In the genomic region with DNA sequence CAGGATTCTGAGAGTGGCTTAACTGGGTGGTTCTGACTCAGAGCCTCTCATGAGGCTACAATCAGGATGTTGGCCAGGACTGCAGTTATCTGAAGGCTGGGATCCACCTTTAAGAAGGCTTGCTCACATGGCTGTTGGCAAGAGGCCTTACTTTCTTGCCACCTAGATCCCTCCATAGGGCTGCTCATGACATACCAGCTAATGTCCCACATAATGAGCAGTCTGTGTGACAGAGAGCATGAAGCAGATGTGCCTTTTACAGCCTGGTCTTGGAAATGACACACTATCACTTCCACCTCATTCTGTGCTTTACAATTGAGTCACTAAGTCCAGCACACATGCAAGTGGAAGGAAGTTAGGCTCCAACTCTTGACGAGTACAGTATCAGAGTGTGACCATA, we compare ENCODE assay signal across 1 cellular context.
TF ChIP-seq lines count a peak whose summit lies in the region.

No MANE protein-coding gene starts in this region.

TF ChIP-seq in WTC11, 78 proteins besides CTCF, POLR2A, EP300 and RAD21 (continued from another document):
- TF ChIP-seq, protein P1, sequence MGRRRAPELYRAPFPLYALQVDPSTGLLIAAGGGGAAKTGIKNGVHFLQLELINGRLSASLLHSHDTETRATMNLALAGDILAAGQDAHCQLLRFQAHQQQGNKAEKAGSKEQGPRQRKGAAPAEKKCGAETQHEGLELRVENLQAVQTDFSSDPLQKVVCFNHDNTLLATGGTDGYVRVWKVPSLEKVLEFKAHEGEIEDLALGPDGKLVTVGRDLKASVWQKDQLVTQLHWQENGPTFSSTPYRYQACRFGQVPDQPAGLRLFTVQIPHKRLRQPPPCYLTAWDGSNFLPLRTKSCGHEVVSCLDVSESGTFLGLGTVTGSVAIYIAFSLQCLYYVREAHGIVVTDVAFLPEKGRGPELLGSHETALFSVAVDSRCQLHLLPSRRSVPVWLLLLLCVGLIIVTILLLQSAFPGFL (CRISPR knock-in tag; IDR thresholded peaks at IDR 0.05; ENCODE audit: borderline replicate concordance) = no peak
- TF ChIP-seq ZNF396 (CRISPR knock-in tag; IDR thresholded peaks at IDR 0.05; ENCODE audit: borderline replicate concordance) (no peak), HMGA2 (CRISPR knock-in tag; IDR thresholded peaks at IDR 0.05) (no peak), KAT7 (CRISPR knock-in tag; IDR thresholded peaks at IDR 0.05; ENCODE audit: borderline replicate concordance) (no peak), ZBTB21 (CRISPR knock-in tag; IDR thresholded peaks at IDR 0.05; ENCODE audit: borderline replicate concordance) (no peak), ZNF232 (CRISPR knock-in tag; IDR thresholded peaks at IDR 0.05) (no peak)
- TF ChIP-seq, protein P2, sequence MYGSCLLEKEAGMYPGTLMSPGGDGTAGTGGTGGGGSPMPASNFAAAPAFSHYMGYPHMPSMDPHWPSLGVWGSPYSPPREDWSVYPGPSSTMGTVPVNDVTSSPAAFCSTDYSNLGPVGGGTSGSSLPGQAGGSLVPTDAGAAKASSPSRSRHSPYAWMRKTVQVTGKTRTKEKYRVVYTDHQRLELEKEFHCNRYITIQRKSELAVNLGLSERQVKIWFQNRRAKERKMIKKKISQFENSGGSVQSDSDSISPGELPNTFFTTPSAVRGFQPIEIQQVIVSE (CRISPR knock-in tag; IDR thresholded peaks at IDR 0.05; ENCODE audit: borderline replicate concordance) = no peak
- TF ChIP-seq, protein P3, sequence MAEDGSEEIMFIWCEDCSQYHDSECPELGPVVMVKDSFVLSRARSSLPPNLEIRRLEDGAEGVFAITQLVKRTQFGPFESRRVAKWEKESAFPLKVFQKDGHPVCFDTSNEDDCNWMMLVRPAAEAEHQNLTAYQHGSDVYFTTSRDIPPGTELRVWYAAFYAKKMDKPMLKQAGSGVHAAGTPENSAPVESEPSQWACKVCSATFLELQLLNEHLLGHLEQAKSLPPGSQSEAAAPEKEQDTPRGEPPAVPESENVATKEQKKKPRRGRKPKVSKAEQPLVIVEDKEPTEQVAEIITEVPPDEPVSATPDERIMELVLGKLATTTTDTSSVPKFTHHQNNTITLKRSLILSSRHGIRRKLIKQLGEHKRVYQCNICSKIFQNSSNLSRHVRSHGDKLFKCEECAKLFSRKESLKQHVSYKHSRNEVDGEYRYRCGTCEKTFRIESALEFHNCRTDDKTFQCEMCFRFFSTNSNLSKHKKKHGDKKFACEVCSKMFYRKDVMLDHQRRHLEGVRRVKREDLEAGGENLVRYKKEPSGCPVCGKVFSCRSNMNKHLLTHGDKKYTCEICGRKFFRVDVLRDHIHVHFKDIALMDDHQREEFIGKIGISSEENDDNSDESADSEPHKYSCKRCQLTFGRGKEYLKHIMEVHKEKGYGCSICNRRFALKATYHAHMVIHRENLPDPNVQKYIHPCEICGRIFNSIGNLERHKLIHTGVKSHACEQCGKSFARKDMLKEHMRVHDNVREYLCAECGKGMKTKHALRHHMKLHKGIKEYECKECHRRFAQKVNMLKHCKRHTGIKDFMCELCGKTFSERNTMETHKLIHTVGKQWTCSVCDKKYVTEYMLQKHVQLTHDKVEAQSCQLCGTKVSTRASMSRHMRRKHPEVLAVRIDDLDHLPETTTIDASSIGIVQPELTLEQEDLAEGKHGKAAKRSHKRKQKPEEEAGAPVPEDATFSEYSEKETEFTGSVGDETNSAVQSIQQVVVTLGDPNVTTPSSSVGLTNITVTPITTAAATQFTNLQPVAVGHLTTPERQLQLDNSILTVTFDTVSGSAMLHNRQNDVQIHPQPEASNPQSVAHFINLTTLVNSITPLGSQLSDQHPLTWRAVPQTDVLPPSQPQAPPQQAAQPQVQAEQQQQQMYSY (CRISPR knock-in tag; IDR thresholded peaks at IDR 0.05) = no peak
TF ChIP-seq in WTC11: peak in this region for 0.
